8 cellular contexts compared by ENCODE assay signal in the genomic region with DNA sequence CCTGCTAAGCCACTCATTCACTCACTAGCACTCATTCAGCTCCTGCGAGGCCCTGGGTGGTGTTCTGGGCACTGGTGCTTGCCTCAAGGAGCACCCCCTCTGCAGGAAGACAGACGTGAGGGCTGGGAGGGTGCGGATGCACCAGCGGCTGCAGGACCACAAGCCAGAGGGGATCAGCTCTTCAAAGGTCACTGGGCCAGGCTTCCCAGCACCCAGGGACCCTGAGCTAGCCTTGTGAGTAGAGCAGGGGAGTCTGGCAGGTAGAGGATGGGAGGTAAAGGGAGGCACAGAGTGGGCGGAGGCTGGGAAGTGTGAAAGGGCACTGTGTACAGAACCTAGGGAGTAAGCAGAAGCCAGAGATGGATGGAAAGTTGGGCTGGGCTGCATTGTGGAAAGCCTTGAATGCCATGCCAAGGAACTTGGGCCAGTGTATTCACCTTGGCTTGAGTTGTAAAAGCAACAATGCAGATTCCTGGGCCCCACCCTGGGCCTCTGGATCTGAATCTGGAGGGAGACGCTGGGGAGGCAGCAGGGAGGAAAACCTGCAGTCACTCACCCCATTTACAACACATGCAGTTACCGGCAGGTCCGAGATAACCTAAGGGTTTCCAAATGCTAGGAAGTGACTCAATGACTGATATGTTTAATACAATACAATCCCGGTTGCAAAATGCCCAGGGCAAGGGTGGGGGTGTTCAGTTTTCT. TPM values are rescaled to one million over a fixed set of nuclear protein-coding genes. Genes with fewer than 3 reads are reported as not detected.
DNase-seq lines count a peak whose midpoint lies in the region; ATAC-seq and TF ChIP-seq lines count a peak whose summit lies in the region.

No MANE protein-coding gene starts in this region.

- TF ChIP-seq CTCF in mucosa of descending colon (IDR thresholded peaks at IDR 0.05) (no peak), suprapubic skin (IDR thresholded peaks at IDR 0.05) (no peak)

- intact Hi-C loops in mucosa of descending colon (cut with DNase I, micrococcal nuclease) = loop anchor here in 1 of 2 donors (10.0 kb wide), 1 partner anchor 81 kb away; no protein-coding TSS in a partner anchor

- TF ChIP-seq EP300 in suprapubic skin (IDR thresholded peaks at IDR 0.05) = no peak

- H3K27me3 ChIP-seq in suprapubic skin = no peaks in the 10 kb centered on the region

- H3K9me3 ChIP-seq in mucosa of descending colon (no peaks in the 10 kb centered on the region), suprapubic skin (no peaks in the 10 kb centered on the region)

- H3K27ac ChIP-seq in suprapubic skin = peak overlapping the region; percentile 95

- WGBS in suprapubic skin = 31% methylated on average over 9 of the region's 9 CpGs

- peak; percentile 13 for ATAC-seq in mucosa of descending colon

- H3K36me3 ChIP-seq in mucosa of descending colon (ENCODE audit: low read depth) (no peaks in the 10 kb centered on the region), suprapubic skin (no peaks in the 10 kb centered on the region)

- H3K4me3 ChIP-seq in mucosa of descending colon (no peak overlapping the region), suprapubic skin (peak overlapping the region; percentile 83)

- H3K4me1 ChIP-seq in mucosa of descending colon (ENCODE audit: low read depth) = peaks cover 61% of the 10 kb centered on the region
- H3K4me1 ChIP-seq in suprapubic skin = peaks cover 67% of the 10 kb centered on the region

- DNase-seq in HK-2 (ENCODE audit: unreplicated experiment) (peak; percentile 18), dermis microvascular lymphatic vessel endothelial cell (ENCODE audit: low read depth in 2 of 2) (peak; percentile 77 to 89), mucosa of descending colon (peak in 2 of 3 donors; percentile 63 to 79), suprapubic skin (ENCODE audit: low spot score in 2 of 2) (peak in 1 of 2 donors; percentile 87), amygdala (lab: John Stamatoyannopoulos, UW) (no peak), foreskin melanocyte (no peak), SK-N-DZ (ENCODE audit: low spot score) (no peak)
- DNase-seq in activated CD4-positive, CD25-positive, alpha-beta regulatory T cell (lab: John Stamatoyannopoulos, UW) = peak in 3 of 4 experiments; percentile 12 to 25 (median 24)

- TF ChIP-seq POLR2A in suprapubic skin (IDR thresholded peaks at IDR 0.05) = no peak

RNA-seq across cellular contexts. Expression of a gene that starts 1.7 kb away (rescaled TPM):
- total RNA-seq in dermis microvascular lymphatic vessel endothelial cell (13.5 and 14.5 TPM in 2 replicates), mucosa of descending colon (100 to 1,000 TPM; 131 to 207 (median 164) TPM), suprapubic skin (10 to 100 TPM; 27.2 to 32.8 (median 30.5) TPM)
- 0.84 and 0.85 TPM in 2 replicates for polyA plus RNA-seq in SK-N-DZ (2014; cell fraction: cytosol; rRNA removed)
- polyA plus RNA-seq in SK-N-DZ (2014; cell fraction: nucleus; rRNA removed) = 0.28 and 0.33 TPM in 2 replicates

RNA-seq across cellular contexts. Expression of a gene that starts 46.9 kb away (rescaled TPM):
- 33.5 and 36.4 TPM in 2 replicates for total RNA-seq in dermis microvascular lymphatic vessel endothelial cell
- total RNA-seq in mucosa of descending colon = 10 to 100 TPM; 39.3 to 50.1 (median 48.9) TPM
- 10 to 100 TPM; 23.0 to 32.2 (median 29.3) TPM for total RNA-seq in suprapubic skin
- 75.4 and 86.0 TPM in 2 replicates for polyA plus RNA-seq in SK-N-DZ (2014; cell fraction: cytosol; rRNA removed)
- polyA plus RNA-seq in SK-N-DZ (2014; cell fraction: nucleus; rRNA removed) = 39.8 and 43.7 TPM in 2 replicates

Comparison
In these comparisons a context has a peak if more than half of its experiments do, and no peak if none do; other contexts are left out.
1. DNase-seq: peak in HK-2 (single experiment), activated CD4-positive, CD25-positive, alpha-beta regulatory T cell (3 of 4), dermis microvascular lymphatic vessel endothelial cell (2 of 2) and mucosa of descending colon (2 of 3); none in amygdala (0 of 56), foreskin melanocyte (single experiment) and SK-N-DZ (single experiment).